In genomic region chr7:80014507-80014906, GRCh38 we compare ENCODE assay signal across 15 cellular contexts.
A peak's percentile ranks its signal among the peaks of the same experiment; 100 is the strongest.
DNase-seq lines count a peak whose midpoint lies in the region; ATAC-seq, FAIRE-seq and TF ChIP-seq lines count a peak whose summit lies in the region.
"Had no signal": no experiment of that assay in that cellular context is flagged by ENCODE, and none has a peak within 500 bp of the region (broad histone marks: within the 10 kb centered on the region; RNA-seq: fewer than 3 reads in every experiment).

No MANE protein-coding gene starts in this region.

- H3K9ac ChIP-seq in DND-41 (ENCODE audit: low read depth, low read length) (no peak overlapping the region), keratinocyte (ENCODE audit: control insufficient read depth, extremely low read depth, insufficient read depth, low read length) (no peak overlapping the region)

- H3K9me3 ChIP-seq in DND-41 (ENCODE audit: insufficient read depth, low read length, severe bottlenecking): no peaks in the 10 kb centered on the region
- no peaks in the 10 kb centered on the region for H3K9me3 ChIP-seq in keratinocyte (ENCODE audit: control insufficient read depth, low read depth, low read length)
- H3K9me3 ChIP-seq: Peyer's patch had no signal

- H2AFZ ChIP-seq in DND-41 (ENCODE audit: low read depth, low read length): peak overlapping the region; percentile 58
- no peak overlapping the region for H2AFZ ChIP-seq in keratinocyte (ENCODE audit: control insufficient read depth, low read length)

- H3K9me1 ChIP-seq in keratinocyte (ENCODE audit: control insufficient read depth, extremely low read depth, insufficient read depth, low read length): no peaks in the 10 kb centered on the region

- H3K27me3 ChIP-seq in DND-41 (ENCODE audit: insufficient read depth, low read length, poor library complexity) (no peaks in the 10 kb centered on the region), brain microvascular endothelial cell (replicated peaks) (no peaks in the 10 kb centered on the region), keratinocyte (ENCODE audit: control insufficient read depth, extremely low read depth, insufficient read depth, low read length) (no peaks in the 10 kb centered on the region)
- H3K27me3 ChIP-seq: Peyer's patch had no signal

- DNase-seq in DND-41: peak; percentile 13
- DNase-seq in LoVo (ENCODE audit: low spot score): peak; percentile 54
- peak; percentile 73 for DNase-seq in brain microvascular endothelial cell
- no peak for DNase-seq in keratinocyte (ENCODE audit: low read depth, low spot score)
- no peak for DNase-seq in activated effector memory CD4-positive, alpha-beta T cell treated with Interleukin-2 at 50 U/mL for 16 hours
- DNase-seq in cerebellum (ENCODE audit: low spot score): no peak
- DNase-seq: activated B cell treated with CpG ODN at 0.5 μM for 24 hours; activated T-cell treated with anti-CD3 and anti-CD28 coated beads, Interleukin-2, amount 50 U/mL, for 72 hours; hippocampal formation; NCI-H2029 treated with DMSO at 0.1 percent for 48 hours; Peyer's patch; stimulated activated naive CD4-positive, alpha-beta T cell treated with Interleukin-2 at 50 U/mL for 16 hours had no signal

- FAIRE-seq in keratinocyte (lab: Jason Lieb, UNC): no peak

- H3K36me3 ChIP-seq in DND-41 (ENCODE audit: insufficient read depth, low read length) (no peaks in the 10 kb centered on the region), brain microvascular endothelial cell (replicated peaks) (no peaks in the 10 kb centered on the region), keratinocyte (ENCODE audit: control insufficient read depth in 2 of 2, extremely low read depth in 1 of 2, insufficient read depth in 2 of 2, low read length in 2 of 2) (no peaks in the 10 kb centered on the region)
- H3K36me3 ChIP-seq: Peyer's patch had no signal

- TF ChIP-seq CTCF in DND-41 (IDR thresholded peaks at IDR 0.05; ENCODE audit: borderline replicate concordance, extremely low read depth, low read length, poor library complexity, severe bottlenecking) (no peak), brain microvascular endothelial cell (IDR thresholded peaks at IDR 0.05; ENCODE audit: low read depth, low read length, missing control alignments) (no peak), keratinocyte (optimal IDR thresholded peaks at IDR 0.05 in 1 of 3, IDR thresholded peaks at IDR 0.05 in 1 of 3, conservative IDR thresholded peaks at IDR 0.05 in 1 of 3; ENCODE audit: extremely low read depth in 1 of 3, insufficient read depth in 2 of 3, low read length in 3 of 3) (no peak)

- H3K4me2 ChIP-seq in DND-41 (ENCODE audit: insufficient read depth, low read length) (no peak overlapping the region), keratinocyte (ENCODE audit: control insufficient read depth, extremely low read depth, insufficient read depth, low read depth, low read length) (peak overlapping the region; percentile 38)

- in situ Hi-C loops in brain microvascular endothelial cell (cut with HindIII; ENCODE audit: low pct_ligation_motif_present, low sequenced_read_pairs): loop anchor here (25.0 kb wide), 1 partner anchor 202 kb away; no protein-coding TSS in a partner anchor

- H4K20me1 ChIP-seq in DND-41 (ENCODE audit: insufficient read depth, low read length) (no peaks in the 10 kb centered on the region), keratinocyte (ENCODE audit: control insufficient read depth, extremely low read depth, insufficient read depth, low read length) (no peaks in the 10 kb centered on the region)

- H3K4me1 ChIP-seq in DND-41 (ENCODE audit: insufficient read depth, low read length) (peaks cover 21% of the 10 kb centered on the region), keratinocyte (ENCODE audit: control insufficient read depth, extremely low read depth, insufficient read depth, low read length) (peaks cover 2% of the 10 kb centered on the region)
- H3K4me1 ChIP-seq: Peyer's patch had no signal

- H3K79me2 ChIP-seq in DND-41 (ENCODE audit: insufficient read depth, low read length) (no peaks in the 10 kb centered on the region), keratinocyte (ENCODE audit: control insufficient read depth, insufficient read depth, low read length) (no peaks in the 10 kb centered on the region)

- dilution Hi-C loops in keratinocyte (cut with MboI; ENCODE audit: extremely low pct_ligation_motif_present, low sequenced_read_pairs): no loop called here

- ATAC-seq in DND-41 (ENCODE audit: insufficient read depth, low read depth) (peak; percentile 79), GM21825 (IDR thresholded peaks at IDR 0.05; ENCODE audit: unreplicated experiment) (no peak), GM18861 (IDR thresholded peaks at IDR 0.05; ENCODE audit: unreplicated experiment) (no peak)
- ATAC-seq: activated T-cell treated with anti-CD3 and anti-CD28 coated beads, Interleukin-2, amount 50 U/mL, for 72 hours had no signal

- peak overlapping the region; percentile 44; the same call in 1 of the 2 replicates for H3K27ac ChIP-seq in DND-41 (ENCODE audit: low read length)
- no peak overlapping the region for H3K27ac ChIP-seq in brain microvascular endothelial cell
- H3K27ac ChIP-seq in keratinocyte (ENCODE audit: control insufficient read depth, insufficient read depth, low read length): no peak overlapping the region
- H3K27ac ChIP-seq: coronary artery, Peyer's patch had no signal

- H3K4me3 ChIP-seq in DND-41 (ENCODE audit: low read depth in 1 of 2, low read length in 2 of 2): peak overlapping the region in 1 of 2 experiments; percentile 15; a peak in 1 of 4 replicates
- H3K4me3 ChIP-seq in brain microvascular endothelial cell (ENCODE audit: low read depth, low read length): no peak overlapping the region
- H3K4me3 ChIP-seq in keratinocyte (ENCODE audit: control insufficient read depth in 2 of 3, extremely low read depth in 1 of 3, insufficient read depth in 2 of 3, low read depth in 1 of 3, low read length in 3 of 3): no peak overlapping the region
- H3K4me3 ChIP-seq: coronary artery, Peyer's patch had no signal

Comparison
In these comparisons a context has a peak if more than half of its experiments do, and no peak if none do; other contexts are left out.
1. DNase-seq: peak in DND-41 (single experiment), LoVo (single experiment) and brain microvascular endothelial cell (single experiment); none in keratinocyte (single experiment), activated effector memory CD4-positive, alpha-beta T cell treated with Interleukin-2 at 50 U/mL for 16 hours (single experiment) and cerebellum (single experiment).